Comparison of ENCODE assay signal across 16 cellular contexts in genomic region chr17:37300683-37301082, GRCh38.
A peak's percentile ranks its signal among the peaks of the same experiment; 100 is the strongest.
DNase-seq lines count a peak whose midpoint lies in the region; ATAC-seq and TF ChIP-seq lines count a peak whose summit lies in the region.
"Had no signal": no experiment of that assay in that cellular context is flagged by ENCODE, and none has a peak within 500 bp of the region (broad histone marks: within the 10 kb centered on the region; RNA-seq: fewer than 3 reads in every experiment).

No MANE protein-coding gene starts in this region.

- H3K27me3 ChIP-seq in A673 (replicated peaks; ENCODE audit: insufficient read depth, low read depth, low read length, poor library complexity) (no peaks in the 10 kb centered on the region), PC-9 (ENCODE audit: insufficient read depth, low read depth) (no peaks in the 10 kb centered on the region)
- H3K27me3 ChIP-seq: body of pancreas, neutrophil, thyroid gland had no signal

- H3K4me1 Mint-ChIP-seq in activated T-cell treated with anti-CD3 and anti-CD28 coated beads, Interleukin-2, amount 50 U/mL, for 72 hours (ENCODE audit: low read depth), result peaks cover 6% of the 10 kb centered on the region

- H3K4me1 ChIP-seq in A673 (ENCODE audit: insufficient read depth, low read length, poor library complexity, severe bottlenecking) (peaks cover 19% of the 10 kb centered on the region), PC-9 (replicated peaks; ENCODE audit: insufficient read depth) (peaks cover 6% of the 10 kb centered on the region; the same call in 1 of the 2 replicates)

- H3K4me3 Mint-ChIP-seq in activated T-cell treated with anti-CD3 and anti-CD28 coated beads, Interleukin-2, amount 50 U/mL, for 72 hours, result no peak overlapping the region

- H3K4me3 ChIP-seq in A673 (ENCODE audit: low read depth, low read length, poor library complexity, severe bottlenecking) (no peak overlapping the region), PC-9 (no peak overlapping the region)
- H3K4me3 ChIP-seq: body of pancreas, lower lobe of right lung, thyroid gland had no signal

- ATAC-seq in esophagus mucosa, result peak; percentile 10
- no peak for ATAC-seq in activated T-cell treated with anti-CD3 and anti-CD28 coated beads, Interleukin-2, amount 50 U/mL, for 72 hours (replicated peaks in 1 of 2)

- H3K36me3 Mint-ChIP-seq in activated T-cell treated with anti-CD3 and anti-CD28 coated beads, Interleukin-2, amount 50 U/mL, for 72 hours (ENCODE audit: insufficient read depth in 2 of 2), result peaks cover 0 to 3% of the 10 kb centered on the region in 2 donors

- CTCF ChIA-PET in A673 (lab: Charles Lee) (interaction anchor here (0.7 kb wide), 1 partner anchor 34 kb away, joined by 3 read pairs; no protein-coding TSS in a partner anchor), PC-9 (lab: Charles Lee) (interaction anchor here (1.0 kb wide), 1 partner anchor 72 kb away, joined by 3 read pairs; no protein-coding TSS in a partner anchor)

- H3K27me3 Mint-ChIP-seq in activated T-cell treated with anti-CD3 and anti-CD28 coated beads, Interleukin-2, amount 50 U/mL, for 72 hours (ENCODE audit: low read depth), result no peaks in the 10 kb centered on the region

- DNase-seq in A673 (ENCODE audit: low spot score) (no peak), PC-9 (no peak), midbrain (lab: John Stamatoyannopoulos, UW) (peak; percentile 45), SW480 (ENCODE audit: low spot score) (no peak), GM13976 (ENCODE audit: low spot score) (no peak), NCI-H1436 (lab: John Stamatoyannopoulos, UW) (no peak)
- DNase-seq in activated T-cell treated with anti-CD3 and anti-CD28 coated beads, Interleukin-2, amount 50 U/mL, for 72 hours, result no peak
- DNase-seq: activated CD8-positive, alpha-beta memory T cell treated with anti-CD3 and anti-CD28 coated beads for 24 hours; activated effector memory CD4-positive, alpha-beta T cell treated with Interleukin-2 at 50 U/mL for 16 hours; DMS 273 treated with DMSO at 0.1 percent for 48 hours; lower lobe of right lung; NCI-H2081 treated with DMSO at 0.1 percent for 48 hours; thyroid gland had no signal

- H3K9me3 ChIP-seq in A673 (ENCODE audit: low read depth, low read length, poor library complexity, severe bottlenecking) (no peaks in the 10 kb centered on the region), PC-9 (ENCODE audit: insufficient read depth, low read depth) (no peaks in the 10 kb centered on the region)
- H3K9me3 ChIP-seq: body of pancreas, lower lobe of right lung, neutrophil, thyroid gland had no signal

- peaks cover 46% of the 10 kb centered on the region for H4K20me1 ChIP-seq in PC-9 (ENCODE audit: insufficient read depth)

- no peak for TF ChIP-seq CTCF in A673 (conservative IDR thresholded peaks at IDR 0.05; ENCODE audit: low read depth, low read length)
- TF ChIP-seq CTCF in PC-9 (conservative IDR thresholded peaks at IDR 0.05), result no peak
- TF ChIP-seq CTCF in GM13976 (IDR thresholded peaks at IDR 0.05; ENCODE audit: borderline replicate concordance, control extremely low read depth, extremely low read depth, insufficient read depth, missing control alignments), result no peak

- no peaks in the 10 kb centered on the region for H3K9me3 Mint-ChIP-seq in activated T-cell treated with anti-CD3 and anti-CD28 coated beads, Interleukin-2, amount 50 U/mL, for 72 hours

- peak overlapping the region; percentile 68 for H3K27ac ChIP-seq in A673 (ENCODE audit: low read depth, low read length, poor library complexity, severe bottlenecking)
- peak overlapping the region; percentile 32; the same call in 1 of the 2 replicates for H3K27ac ChIP-seq in PC-9
- H3K27ac ChIP-seq: body of pancreas, lower lobe of right lung, neutrophil, thyroid gland had no signal

- no peak overlapping the region for H3K27ac Mint-ChIP-seq in activated T-cell treated with anti-CD3 and anti-CD28 coated beads, Interleukin-2, amount 50 U/mL, for 72 hours

- H3F3A ChIP-seq in PC-9 (ENCODE audit: insufficient read depth, low read depth), result peaks cover 11% of the 10 kb centered on the region; the same call in 1 of the 2 replicates

- POLR2A ChIA-PET in A673 (lab: Charles Lee; ENCODE audit: low non-redundant PET) (no interaction called here), PC-9 (lab: Charles Lee; ENCODE audit: unreplicated experiment) (interaction anchor here (0.7 kb wide), 1 partner anchor 11 kb away, joined by 8 read pairs; no protein-coding TSS in a partner anchor)

- H3K9me2 ChIP-seq in PC-9 (ENCODE audit: insufficient read depth), result no peaks in the 10 kb centered on the region

- in situ Hi-C loops in GM13976 (cut with MboI; ENCODE audit: low sequenced_read_pairs, unreplicated experiment), result no loop called here

- no TSS peak for BruUV-seq in A673 (replicated peaks; lab: Mats Ljungman, UMichigan)
- no TSS peak for BruUV-seq in PC-9 (replicated peaks; lab: Mats Ljungman, UMichigan)

- H3K36me3 ChIP-seq in A673 (ENCODE audit: insufficient read depth, low read length, poor library complexity, severe bottlenecking) (no peaks in the 10 kb centered on the region), PC-9 (ENCODE audit: low read depth) (peaks cover 11% of the 10 kb centered on the region)
- H3K36me3 ChIP-seq: neutrophil, thyroid gland had no signal

- intact Hi-C loops in A673 (cut with micrococcal nuclease; ENCODE audit: unreplicated experiment), result no loop called here
- intact Hi-C loops in PC-9 (cut with micrococcal nuclease; ENCODE audit: unreplicated experiment), result no loop called here

- peaks cover 69% of the 10 kb centered on the region for H3K79me2 ChIP-seq in PC-9 (ENCODE audit: low read depth)

- no peak overlapping the region for H3K4me2 ChIP-seq in PC-9

- H2AFZ ChIP-seq in PC-9, result no peak overlapping the region
